19 cellular contexts compared by ENCODE assay signal in the genomic region with DNA sequence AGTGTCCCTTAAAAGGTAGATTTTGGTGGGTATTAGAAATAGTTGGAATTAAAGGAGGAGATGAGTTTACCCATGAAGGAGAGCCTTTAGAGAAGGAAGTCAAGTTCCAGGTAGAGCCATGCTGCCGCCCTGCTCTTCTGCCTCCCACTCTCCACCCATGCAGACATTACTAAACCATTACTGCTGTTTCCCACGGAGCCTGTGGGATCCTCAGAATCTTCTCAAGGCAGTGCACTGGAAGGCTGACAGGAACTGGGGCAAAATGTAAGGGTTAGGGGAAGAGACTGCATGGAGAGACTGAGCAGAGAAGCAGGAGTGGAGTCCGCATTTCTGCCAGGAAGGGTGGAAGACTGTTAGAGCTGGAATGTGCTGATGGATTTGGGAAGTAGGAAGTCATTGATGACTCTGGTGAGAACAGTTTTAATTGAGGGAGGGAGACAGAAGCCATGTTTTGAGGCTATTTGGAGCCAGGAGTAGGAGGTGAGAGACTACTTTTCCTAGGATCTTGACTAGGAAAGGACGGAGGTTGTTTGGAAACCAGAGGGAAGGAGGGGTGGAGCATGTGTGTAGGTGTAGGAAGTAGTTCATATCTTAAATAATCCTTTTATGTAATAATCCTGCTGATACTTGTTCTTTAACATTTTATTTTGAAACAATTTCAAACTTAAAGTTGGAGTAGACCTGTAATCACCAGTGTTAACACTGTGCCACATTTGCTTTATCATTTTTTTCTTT.
DNase-seq lines count a peak whose midpoint lies in the region; ATAC-seq, FAIRE-seq and TF ChIP-seq lines count a peak whose summit lies in the region.
"Had no signal": no experiment of that assay in that cellular context is flagged by ENCODE, and none has a peak within 500 bp of the region (broad histone marks: within the 10 kb centered on the region; RNA-seq: fewer than 3 reads in every experiment).

No MANE protein-coding gene starts in this region.

- TF ChIP-seq CTCF in HepG2 (CRISPR knock-in tag; IDR thresholded peaks at IDR 0.05) = no peak
- no peak for TF ChIP-seq CTCF in right lobe of liver (IDR thresholded peaks at IDR 0.05)
- no peak for TF ChIP-seq CTCF in astrocyte (IDR thresholded peaks at IDR 0.05; ENCODE audit: insufficient read depth, low read depth, low read length)
- TF ChIP-seq CTCF in vagina (IDR thresholded peaks at IDR 0.05) = no peak

- no peak overlapping the region for H3K4me2 ChIP-seq in HepG2 (ENCODE audit: low read depth, low read length)
- no peak overlapping the region for H3K4me2 ChIP-seq in astrocyte (ENCODE audit: low read length)

- peaks cover 25% of the 10 kb centered on the region for H3K9me3 ChIP-seq in HepG2 (ENCODE audit: low read length)
- peaks cover 0 to 13% (median 0%) of the 10 kb centered on the region in 4 donors for H3K9me3 ChIP-seq in right lobe of liver
- peaks cover 17% of the 10 kb centered on the region for H3K9me3 ChIP-seq in astrocyte (ENCODE audit: insufficient read depth, low read depth, low read length)
- H3K9me3 ChIP-seq in vagina = peaks cover 5% of the 10 kb centered on the region

- H3K36me3 ChIP-seq in HepG2 (replicated peaks in 1 of 2; ENCODE audit: control insufficient read depth in 1 of 2, insufficient read depth in 2 of 2, low read length in 2 of 2) (no peaks in the 10 kb centered on the region), right lobe of liver (no peaks in the 10 kb centered on the region), astrocyte (ENCODE audit: insufficient read depth, low read length) (peaks cover 3% of the 10 kb centered on the region), vagina (no peaks in the 10 kb centered on the region)
- H3K36me3 ChIP-seq: thoracic aorta had no signal

- H3K9me3 Mint-ChIP-seq in astrocyte (ENCODE audit: unreplicated experiment) = peaks cover 14% of the 10 kb centered on the region
- peaks cover 18% of the 10 kb centered on the region for H3K9me3 Mint-ChIP-seq in memory B cell

- 0 out of 2 replicates have a peak, but pooled peaks cover 2% of the 10 kb centered on the region for H4K20me1 ChIP-seq in HepG2 (ENCODE audit: insufficient read depth, low read length)
- peaks cover 78% of the 10 kb centered on the region for H4K20me1 ChIP-seq in astrocyte (ENCODE audit: insufficient read depth, low read length)

- H3K4me3 Mint-ChIP-seq in astrocyte (ENCODE audit: unreplicated experiment) (no peak overlapping the region), memory B cell (peak overlapping the region; percentile 9)
- H3K4me3 Mint-ChIP-seq: activated naive CD4-positive, alpha-beta T cell treated with anti-CD3 and anti-CD28 coated beads for 36 hours; brain had no signal

- POLR2A ChIA-PET in HepG2 (lab: Yijun Ruan, JAX) = no interaction called here

- H3K27me3 ChIP-seq in HepG2 (ENCODE audit: control insufficient read depth in 1 of 2, insufficient read depth in 2 of 2, low read length in 2 of 2) = no peaks in the 10 kb centered on the region
- H3K27me3 ChIP-seq in right lobe of liver = no peaks in the 10 kb centered on the region
- H3K27me3 ChIP-seq in astrocyte (ENCODE audit: insufficient read depth, low read length) = no peaks in the 10 kb centered on the region
- H3K27me3 ChIP-seq in vagina = no peaks in the 10 kb centered on the region

- H3K27ac ChIP-seq in HepG2 (ENCODE audit: extremely low read length, insufficient read depth, low read length) = peak overlapping the region; percentile 12
- H3K27ac ChIP-seq in right lobe of liver = no peak overlapping the region
- H3K27ac ChIP-seq in astrocyte (ENCODE audit: low read depth, low read length) = no peak overlapping the region
- H3K27ac ChIP-seq in vagina = peak overlapping the region; percentile 18
- H3K27ac ChIP-seq: thoracic aorta had no signal

- H3K9ac ChIP-seq in HepG2 (ENCODE audit: insufficient read depth, low read depth, low read length) (no peak overlapping the region), astrocyte (ENCODE audit: low read length) (no peak overlapping the region)

- no peak for TF ChIP-seq EP300 in HepG2 (IDR thresholded peaks at IDR 0.05; ENCODE audit: low read depth in 2 of 2, low read length in 2 of 2)
- no peak for TF ChIP-seq EP300 in HepG2 (CRISPR knock-in tag; IDR thresholded peaks at IDR 0.05; ENCODE audit: borderline replicate concordance)

- H3K4me1 ChIP-seq in HepG2 (ENCODE audit: insufficient read depth, low read length) (peaks cover 66% of the 10 kb centered on the region), right lobe of liver (peaks cover 0 to 33% (median 13%) of the 10 kb centered on the region in 4 donors), astrocyte (ENCODE audit: insufficient read depth, low read length) (peaks cover 33% of the 10 kb centered on the region), vagina (peaks cover 50% of the 10 kb centered on the region)

- FAIRE-seq in HepG2 (lab: Jason Lieb, UNC) (no peak), astrocyte (lab: Jason Lieb, UNC) (no peak)
- FAIRE-seq: K562 had no signal

- no peak for TF ChIP-seq POLR2A in HepG2 (IDR thresholded peaks at IDR 0.05; ENCODE audit: insufficient read depth in 1 of 2, low read depth in 2 of 2, low read length in 2 of 2)
- no peak for TF ChIP-seq POLR2A in right lobe of liver (IDR thresholded peaks at IDR 0.05)
- no peak for TF ChIP-seq POLR2A in vagina (IDR thresholded peaks at IDR 0.05)

- CTCF ChIA-PET in HepG2 (lab: Yijun Ruan, JAX; ENCODE audit: low intra/inter-chr PET ratio, low total read pairs) = no interaction called here

- H3K27me3 Mint-ChIP-seq in astrocyte (ENCODE audit: low read depth, unreplicated experiment) = no peaks in the 10 kb centered on the region
- H3K27me3 Mint-ChIP-seq in memory B cell = no peaks in the 10 kb centered on the region
- H3K27me3 Mint-ChIP-seq: brain had no signal

- no peak overlapping the region for H2AFZ ChIP-seq in HepG2 (ENCODE audit: low read length)
- H2AFZ ChIP-seq in astrocyte (ENCODE audit: low read depth, low read length) = no peak overlapping the region

- 95% methylated on average over 4 of the region's 4 CpGs for WGBS in HepG2 (ENCODE audit: low lambda C conversion rate)
- 91% methylated on average over 4 of the region's 4 CpGs for WGBS in right lobe of liver (ENCODE audit: insufficient coverage, low coverage, low lambda C conversion rate, missing lambda C conversion rate)

- ATAC-seq in HepG2 (no peak), right lobe of liver (no peak), memory B cell (ENCODE audit: low read depth) (no peak), HG03135 (IDR thresholded peaks at IDR 0.05; ENCODE audit: unreplicated experiment) (no peak), GM18907 (IDR thresholded peaks at IDR 0.05; ENCODE audit: unreplicated experiment) (no peak)
- ATAC-seq: K562 had no signal

- intact Hi-C loops in HepG2 (cut with micrococcal nuclease; ENCODE audit: unreplicated experiment) (loop anchor here (5.0 kb wide), 1 partner anchor 108 kb away; a partner anchor contains a TSS), right lobe of liver (cut with DNase I) (no loop called here), vagina (cut with DNase I) (no loop called here)

- H3K79me2 ChIP-seq in HepG2 (ENCODE audit: insufficient read depth, low read length) (peaks cover 73% of the 10 kb centered on the region), astrocyte (ENCODE audit: insufficient read depth, low read length) (peaks cover 96% of the 10 kb centered on the region)

- no TSS peak for BruUV-seq in HepG2 (replicated peaks; lab: Mats Ljungman, UMichigan)

- no peak for DNase-seq in HepG2 (ENCODE audit: low spot score)
- no peak for DNase-seq in right lobe of liver
- no peak for DNase-seq in astrocyte (ENCODE audit: low read depth)
- no peak for DNase-seq in memory B cell (ENCODE audit: low spot score in 2 of 2)
- no peak for DNase-seq in vagina (ENCODE audit: extremely low spot score in 2 of 2)
- DNase-seq in iPS-NIHi11 (ENCODE audit: low spot score) = no peak
- DNase-seq: activated CD4-positive, alpha-beta T cell treated with anti-CD3 and anti-CD28 coated beads, Interleukin-2, amount 50 U/mL, for 48 hours; activated naive CD4-positive, alpha-beta T cell treated with anti-CD3 and anti-CD28 coated beads for 36 hours; activated T-cell treated with anti-CD3 and anti-CD28 coated beads for 4 hours; DMS79 treated with DMSO at 0.1 percent for 48 hours; foreskin melanocyte; midbrain; NCI-H1048; NCI-H2081 had no signal

- peak overlapping the region; percentile 44 for H3K27ac Mint-ChIP-seq in astrocyte (ENCODE audit: unreplicated experiment)
- H3K27ac Mint-ChIP-seq in memory B cell = peak overlapping the region; percentile 25
- H3K27ac Mint-ChIP-seq: activated naive CD4-positive, alpha-beta T cell treated with anti-CD3 and anti-CD28 coated beads for 36 hours; brain had no signal

- no peak overlapping the region for H3K4me3 ChIP-seq in HepG2 (replicated peaks in 1 of 3; ENCODE audit: insufficient read depth in 1 of 3, low read depth in 2 of 3, low read length in 3 of 3)
- no peak overlapping the region for H3K4me3 ChIP-seq in right lobe of liver
- H3K4me3 ChIP-seq in astrocyte (ENCODE audit: insufficient read depth, low read depth, low read length) = no peak overlapping the region
- no peak overlapping the region for H3K4me3 ChIP-seq in vagina
- H3K4me3 ChIP-seq: K562, thoracic aorta had no signal

- in situ Hi-C loops in HepG2 (cut with HindIII; ENCODE audit: extremely low pct_ligation_motif_present, low pct_unique_long_range_greater_than_20kb) = no loop called here

- no peak for TF ChIP-seq RAD21 in HepG2 (CRISPR knock-in tag; IDR thresholded peaks at IDR 0.05)

- peaks cover 14% of the 10 kb centered on the region for H3K36me3 Mint-ChIP-seq in astrocyte (ENCODE audit: low read depth, unreplicated experiment)
- peaks cover 28% of the 10 kb centered on the region for H3K36me3 Mint-ChIP-seq in memory B cell

- H3K4me1 Mint-ChIP-seq in astrocyte (ENCODE audit: low read depth, unreplicated experiment) (peaks cover 44% of the 10 kb centered on the region), memory B cell (peaks cover 44% of the 10 kb centered on the region)

TF ChIP-seq in HepG2, 621 proteins besides CTCF, POLR2A, EP300 and RAD21 (continues in another document):
- TF ChIP-seq ZNF660 (CRISPR knock-in tag; IDR thresholded peaks at IDR 0.05; ENCODE audit: borderline replicate concordance, low read depth) (no peak), ZNF563 (CRISPR knock-in tag; IDR thresholded peaks at IDR 0.05) (no peak), ZNF629 (CRISPR knock-in tag; conservative IDR thresholded peaks at IDR 0.05) (no peak)
- TF ChIP-seq, protein P1, sequence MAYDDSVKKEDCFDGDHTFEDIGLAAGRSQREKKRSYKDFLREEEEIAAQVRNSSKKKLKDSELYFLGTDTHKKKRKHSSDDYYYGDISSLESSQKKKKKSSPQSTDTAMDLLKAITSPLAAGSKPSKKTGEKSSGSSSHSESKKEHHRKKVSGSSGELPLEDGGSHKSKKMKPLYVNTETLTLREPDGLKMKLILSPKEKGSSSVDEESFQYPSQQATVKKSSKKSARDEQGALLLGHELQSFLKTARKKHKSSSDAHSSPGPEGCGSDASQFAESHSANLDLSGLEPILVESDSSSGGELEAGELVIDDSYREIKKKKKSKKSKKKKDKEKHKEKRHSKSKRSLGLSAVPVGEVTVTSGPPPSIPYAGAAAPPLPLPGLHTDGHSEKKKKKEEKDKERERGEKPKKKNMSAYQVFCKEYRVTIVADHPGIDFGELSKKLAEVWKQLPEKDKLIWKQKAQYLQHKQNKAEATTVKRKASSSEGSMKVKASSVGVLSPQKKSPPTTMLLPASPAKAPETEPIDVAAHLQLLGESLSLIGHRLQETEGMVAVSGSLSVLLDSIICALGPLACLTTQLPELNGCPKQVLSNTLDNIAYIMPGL (CRISPR knock-in tag; IDR thresholded peaks at IDR 0.05; ENCODE audit: borderline replicate concordance in 1 of 2, low read depth in 1 of 2) = no peak

Comparison
In these comparisons a context has a peak if more than half of its experiments do, and no peak if none do; other contexts are left out.
1. H3K27ac ChIP-seq: peak in HepG2 (single experiment) and vagina (single experiment); none in right lobe of liver (0 of 3) and astrocyte (single experiment).